In the genomic region with DNA sequence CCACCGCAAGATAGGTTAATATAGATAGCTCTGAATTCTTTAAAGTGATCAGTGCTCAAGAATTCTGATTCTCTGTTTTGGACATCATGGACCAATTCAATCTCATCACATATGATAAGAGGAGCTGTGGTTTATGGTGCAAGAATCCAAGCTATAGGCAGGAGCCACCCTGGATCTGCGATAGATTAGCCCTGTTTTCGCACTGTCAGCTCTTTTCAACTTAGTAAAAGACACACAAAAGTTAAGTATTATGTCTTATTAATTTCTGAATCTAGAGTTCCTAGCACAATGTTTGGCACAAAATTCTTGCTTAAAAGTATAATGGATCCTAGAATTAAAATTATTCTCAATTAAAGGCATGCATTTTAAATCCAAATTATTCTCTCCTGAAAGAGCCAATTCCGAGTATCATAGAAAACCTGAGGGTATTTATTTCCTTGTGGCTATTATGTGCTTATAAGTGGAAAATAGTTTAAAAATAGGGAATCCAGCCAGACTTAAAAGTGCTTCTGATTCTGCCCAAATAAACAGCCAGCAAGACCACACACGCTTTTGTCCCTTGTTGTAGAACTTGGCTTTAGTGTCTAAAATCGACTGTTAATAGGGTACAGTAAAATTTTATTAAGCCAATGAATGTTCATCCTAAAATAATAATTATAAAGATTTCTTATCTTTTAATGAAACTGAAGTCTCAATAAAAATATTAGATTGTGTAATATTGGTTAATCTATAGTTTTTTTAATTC, we compare ENCODE assay signal across 21 cellular contexts.
"Had no signal": no experiment of that assay in that cellular context is flagged by ENCODE, and none has a peak within 500 bp of the region (broad histone marks: within the 10 kb centered on the region; RNA-seq: fewer than 3 reads in every experiment).

No MANE protein-coding gene starts in this region.

- H3K4me1 Mint-ChIP-seq: activated CD4-positive, alpha-beta memory T cell treated with anti-CD3 and anti-CD28 coated beads, Interleukin-2, amount 10 ng/mL, durations not matched to agents 7 days and 5 days; activated CD4-positive, alpha-beta T cell treated with anti-CD3 and anti-CD28 coated beads for 36 hours; activated naive CD4-positive, alpha-beta T cell treated with anti-CD3 and anti-CD28 coated beads, Interleukin-2, amount 10 ng/mL, durations not matched to agents 7 days and 5 days; activated naive CD8-positive, alpha-beta T cell treated with anti-CD3 and anti-CD28 coated beads for 36 hours had no signal

- H3K27me3 ChIP-seq: brain microvascular endothelial cell, cardiac muscle cell, MG63 had no signal

- H3K36me3 Mint-ChIP-seq: activated naive CD4-positive, alpha-beta T cell treated with anti-CD3 and anti-CD28 coated beads, Interleukin-2, amount 10 ng/mL, durations not matched to agents 7 days and 5 days; activated naive CD8-positive, alpha-beta T cell treated with anti-CD3 and anti-CD28 coated beads for 36 hours had no signal

- DNase-seq: activated CD4-positive, alpha-beta memory T cell treated with anti-CD3 and anti-CD28 coated beads, Interleukin-2, amount 10 ng/mL, durations not matched to agents 7 days and 5 days; activated CD4-positive, alpha-beta T cell treated with anti-CD3 and anti-CD28 coated beads for 36 hours; activated CD4-positive, alpha-beta T cell treated with anti-CD3 and anti-CD28 coated beads, Interleukin-2, amount 50 U/mL, for 1 hour; activated gamma-delta T cell treated with Interleukin-2 at 50 U/mL for 16 hours; activated naive CD4-positive, alpha-beta T cell treated with anti-CD3 and anti-CD28 coated beads, Interleukin-2, amount 10 ng/mL, durations not matched to agents 7 days and 5 days; activated naive CD8-positive, alpha-beta T cell treated with anti-CD3 and anti-CD28 coated beads for 36 hours; activated T-cell treated with anti-CD3 and anti-CD28 coated beads for 4 hours; activated T-cell treated with anti-CD3 and anti-CD28 coated beads, Interleukin-2, amount 50 U/mL, for 48 hours; brain microvascular endothelial cell; cerebellar nuclear complex; MG63; MV-4-11; NCI-H1092 treated with DMSO at 0.1 percent for 48 hours; NCI-H1436 treated with DMSO at 0.1 percent for 48 hours; NCI-H187; NCI-H510A treated with DMSO at 0.1 percent for 48 hours; SIG-M5; T-helper 1 cell; WERI-Rb-1 had no signal

- H3K9me3 Mint-ChIP-seq: activated naive CD8-positive, alpha-beta T cell treated with anti-CD3 and anti-CD28 coated beads for 36 hours had no signal

- H3K27ac ChIP-seq: brain microvascular endothelial cell, cardiac muscle cell, WERI-Rb-1 had no signal

- H3K27ac Mint-ChIP-seq: activated CD4-positive, alpha-beta memory T cell treated with anti-CD3 and anti-CD28 coated beads, Interleukin-2, amount 10 ng/mL, durations not matched to agents 7 days and 5 days; activated CD4-positive, alpha-beta T cell treated with anti-CD3 and anti-CD28 coated beads for 36 hours; activated naive CD4-positive, alpha-beta T cell treated with anti-CD3 and anti-CD28 coated beads, Interleukin-2, amount 10 ng/mL, durations not matched to agents 7 days and 5 days; activated naive CD8-positive, alpha-beta T cell treated with anti-CD3 and anti-CD28 coated beads for 36 hours; activated T-helper 2 cell treated with anti-CD3 and anti-CD28 coated beads, Interferon-gamma antibody, Interleukin-2, Interleukin-4, amounts not matched to agents 10 μg/mL and 5 μg/mL and 100 μg/mL, durations not matched to agents 14 hours and 24 hours and 36 hours had no signal

- H3K27me3 Mint-ChIP-seq: activated CD4-positive, alpha-beta memory T cell treated with anti-CD3 and anti-CD28 coated beads, Interleukin-2, amount 10 ng/mL, durations not matched to agents 7 days and 5 days; activated CD4-positive, alpha-beta T cell treated with anti-CD3 and anti-CD28 coated beads for 36 hours; activated naive CD4-positive, alpha-beta T cell treated with anti-CD3 and anti-CD28 coated beads, Interleukin-2, amount 10 ng/mL, durations not matched to agents 7 days and 5 days; activated naive CD8-positive, alpha-beta T cell treated with anti-CD3 and anti-CD28 coated beads for 36 hours had no signal

- H3K4me3 ChIP-seq: cardiac muscle cell, MG63 had no signal

- ATAC-seq: activated CD4-positive, alpha-beta T cell treated with anti-CD3 and anti-CD28 coated beads for 36 hours had no signal

- H3K4me3 Mint-ChIP-seq: activated CD4-positive, alpha-beta memory T cell treated with anti-CD3 and anti-CD28 coated beads, Interleukin-2, amount 10 ng/mL, durations not matched to agents 7 days and 5 days; activated CD4-positive, alpha-beta T cell treated with anti-CD3 and anti-CD28 coated beads for 36 hours; activated naive CD4-positive, alpha-beta T cell treated with anti-CD3 and anti-CD28 coated beads, Interleukin-2, amount 10 ng/mL, durations not matched to agents 7 days and 5 days; activated naive CD8-positive, alpha-beta T cell treated with anti-CD3 and anti-CD28 coated beads for 36 hours had no signal

- H3K9me3 ChIP-seq: MG63 had no signal

- H3K36me3 ChIP-seq: brain microvascular endothelial cell, cardiac muscle cell, MG63, WERI-Rb-1 had no signal
